Comparison of ENCODE assay signal across 8 cellular contexts in genomic region chr13:48220592-48221300, GRCh38. TPM values are rescaled to one million over a fixed set of nuclear protein-coding genes. Genes with fewer than 3 reads are reported as not detected.
DNase-seq lines count a peak whose midpoint lies in the region; ATAC-seq and TF ChIP-seq lines count a peak whose summit lies in the region.

No MANE protein-coding gene starts in this region.

- ATAC-seq in left ventricle myocardium superior (peak; percentile 24), left cardiac atrium (no peak)
- peak; percentile 60 for ATAC-seq in activated naive CD8-positive, alpha-beta T cell treated with anti-CD3 and anti-CD28 coated beads, Interleukin-2, amount 10 ng/mL, durations not matched to agents 7 days and 5 days (ENCODE audit: low read depth)

- peak overlapping the region; percentile 78 for H3K4me3 Mint-ChIP-seq in activated naive CD8-positive, alpha-beta T cell treated with anti-CD3 and anti-CD28 coated beads, Interleukin-2, amount 10 ng/mL, durations not matched to agents 7 days and 5 days
- no peak overlapping the region for H3K4me3 Mint-ChIP-seq in progenitor cell of endocrine pancreas (ENCODE audit: low read depth)

- H3K4me1 Mint-ChIP-seq in activated naive CD8-positive, alpha-beta T cell treated with anti-CD3 and anti-CD28 coated beads, Interleukin-2, amount 10 ng/mL, durations not matched to agents 7 days and 5 days, result peaks cover 31% of the 10 kb centered on the region
- H3K4me1 Mint-ChIP-seq in progenitor cell of endocrine pancreas (ENCODE audit: low read depth), result no peaks in the 10 kb centered on the region

- H3K36me3 Mint-ChIP-seq in activated naive CD8-positive, alpha-beta T cell treated with anti-CD3 and anti-CD28 coated beads, Interleukin-2, amount 10 ng/mL, durations not matched to agents 7 days and 5 days, result peaks cover 7% of the 10 kb centered on the region
- H3K36me3 Mint-ChIP-seq in progenitor cell of endocrine pancreas (ENCODE audit: insufficient read depth), result no peaks in the 10 kb centered on the region

- H3K36me3 ChIP-seq in mucosa of rectum (ENCODE audit: control insufficient read depth in 2 of 2, insufficient read depth in 2 of 2, low read length in 2 of 2) (no peaks in the 10 kb centered on the region), vagina (no peaks in the 10 kb centered on the region)

- TF ChIP-seq POLR2A in vagina (IDR thresholded peaks at IDR 0.05), result no peak

- H3K4me1 ChIP-seq in mucosa of rectum (ENCODE audit: control insufficient read depth in 2 of 2, insufficient read depth in 2 of 2, low read length in 2 of 2) (peaks cover 0 to 5% of the 10 kb centered on the region in 2 donors), vagina (peaks cover 30% of the 10 kb centered on the region)

- H3K9me3 ChIP-seq in mucosa of rectum (ENCODE audit: control insufficient read depth in 2 of 2, low read length in 2 of 2) (no peaks in the 10 kb centered on the region), vagina (no peaks in the 10 kb centered on the region)

- POLR2A ChIA-PET in activated naive CD8-positive, alpha-beta T cell treated with anti-CD3 and anti-CD28 coated beads, Interleukin-2, amount 10 ng/mL, durations not matched to agents 7 days and 5 days (lab: Charles Lee), result interaction anchor here (0.7 to 2.9 kb wide), 8 partner anchors 12 to 312 kb away, joined by 3 to 21 read pairs (median 4); partner anchors contain the start of genes ITM2B and RCBTB2

- H3K27ac ChIP-seq in mucosa of rectum (ENCODE audit: low read depth in 2 of 2, low read length in 2 of 2) (peak overlapping the region; percentile 48 to 72), vagina (peak overlapping the region; percentile 77)

- H3K9ac ChIP-seq in mucosa of rectum (ENCODE audit: low read depth in 1 of 2, low read length in 2 of 2), result no peak overlapping the region

- H3K9me3 Mint-ChIP-seq in activated naive CD8-positive, alpha-beta T cell treated with anti-CD3 and anti-CD28 coated beads, Interleukin-2, amount 10 ng/mL, durations not matched to agents 7 days and 5 days, result peaks cover 5% of the 10 kb centered on the region
- peaks cover 8% of the 10 kb centered on the region for H3K9me3 Mint-ChIP-seq in progenitor cell of endocrine pancreas (ENCODE audit: low read depth)

- no peaks in the 10 kb centered on the region for H3K27me3 ChIP-seq in mucosa of rectum (ENCODE audit: control insufficient read depth in 2 of 2, insufficient read depth in 2 of 2, low read length in 2 of 2)
- no peaks in the 10 kb centered on the region for H3K27me3 ChIP-seq in vagina

- DNase-seq in left ventricle myocardium superior (no peak), left cardiac atrium (no peak), vagina (ENCODE audit: extremely low spot score in 2 of 2) (no peak), pons (ENCODE audit: low spot score) (no peak), Ammon's horn (ENCODE audit: low spot score) (no peak), progenitor cell of endocrine pancreas (ENCODE audit: low spot score, unreplicated experiment) (no peak)
- DNase-seq in activated naive CD8-positive, alpha-beta T cell treated with anti-CD3 and anti-CD28 coated beads, Interleukin-2, amount 10 ng/mL, durations not matched to agents 7 days and 5 days, result no peak

- intact Hi-C loops in left ventricle myocardium superior (cut with micrococcal nuclease), result no loop called here
- intact Hi-C loops in left cardiac atrium (cut with DNase I), result no loop called here
- intact Hi-C loops in vagina (cut with DNase I), result no loop called here

- H3K4me3 ChIP-seq in mucosa of rectum (ENCODE audit: low read length in 2 of 2) (peak overlapping the region in 1 of 2 donors; percentile 8), vagina (peak overlapping the region; percentile 6 to 35)

- TF ChIP-seq CTCF in vagina (IDR thresholded peaks at IDR 0.05) (no peak), progenitor cell of endocrine pancreas (IDR thresholded peaks at IDR 0.05; ENCODE audit: unreplicated experiment) (no peak)

- H3K27me3 Mint-ChIP-seq in activated naive CD8-positive, alpha-beta T cell treated with anti-CD3 and anti-CD28 coated beads, Interleukin-2, amount 10 ng/mL, durations not matched to agents 7 days and 5 days, result no peaks in the 10 kb centered on the region
- peaks cover 2% of the 10 kb centered on the region for H3K27me3 Mint-ChIP-seq in progenitor cell of endocrine pancreas

- H3K27ac Mint-ChIP-seq in activated naive CD8-positive, alpha-beta T cell treated with anti-CD3 and anti-CD28 coated beads, Interleukin-2, amount 10 ng/mL, durations not matched to agents 7 days and 5 days, result peak overlapping the region; percentile 90
- H3K27ac Mint-ChIP-seq in progenitor cell of endocrine pancreas, result no peak overlapping the region

RNA-seq across cellular contexts. Expression of gene ITM2B, which starts 12.3 kb away (rescaled TPM):
- 519 TPM for total RNA-seq in left ventricle myocardium superior
- 100 to 1,000 TPM; 537 to 557 TPM for total RNA-seq in left cardiac atrium
- 100 to 1,000 TPM; 385 to 429 TPM for total RNA-seq in activated naive CD8-positive, alpha-beta T cell treated with anti-CD3 and anti-CD28 coated beads, Interleukin-2, amount 10 ng/mL, durations not matched to agents 7 days and 5 days
- total RNA-seq in vagina, result 475 TPM
- 196 and 207 TPM in 2 replicates for total RNA-seq in progenitor cell of endocrine pancreas

Comparison
In these comparisons a context has a peak if more than half of its experiments do, and no peak if none do; other contexts are left out.
1. ATAC-seq: peak in left ventricle myocardium superior (single experiment) and activated naive CD8-positive, alpha-beta T cell treated with anti-CD3 and anti-CD28 coated beads, Interleukin-2, amount 10 ng/mL, durations not matched to agents 7 days and 5 days (single experiment); none in left cardiac atrium (0 of 2).